21 cellular contexts compared by ENCODE assay signal in the genomic region with DNA sequence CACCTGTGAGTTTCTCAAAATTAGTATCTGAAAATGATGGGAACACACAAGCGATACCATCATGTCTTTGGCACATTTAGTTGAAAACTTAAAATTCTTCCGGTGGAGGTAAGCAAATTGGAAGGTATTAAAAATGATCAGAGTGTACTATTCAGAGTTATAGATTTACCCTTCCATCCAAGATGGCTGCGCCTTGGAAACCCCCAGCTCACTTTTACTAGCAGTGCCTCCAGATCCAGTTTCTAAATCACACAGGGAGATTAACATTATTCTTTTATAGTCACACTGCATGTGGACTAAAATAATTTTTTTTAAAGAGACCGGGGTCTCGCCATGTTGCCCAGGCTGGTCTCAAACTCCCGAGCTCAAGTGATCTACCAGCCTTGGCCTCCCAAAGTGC. TPM values are rescaled to one million over a fixed set of nuclear protein-coding genes. Genes with fewer than 3 reads are reported as not detected.
DNase-seq lines count a peak whose midpoint lies in the region; ATAC-seq and TF ChIP-seq lines count a peak whose summit lies in the region.
"Had no signal": no experiment of that assay in that cellular context is flagged by ENCODE, and none has a peak within 500 bp of the region (broad histone marks: within the 10 kb centered on the region; RNA-seq: fewer than 3 reads in every experiment).

No MANE protein-coding gene starts in this region.

- ATAC-seq in activated CD4-positive, alpha-beta T cell treated with anti-CD3 and anti-CD28 coated beads for 36 hours: no peak
- no peak for ATAC-seq in natural killer cell
- ATAC-seq in esophagus mucosa: no peak
- ATAC-seq: HCT116, psoas muscle had no signal

- peak overlapping the region; percentile 95 for H3K27ac Mint-ChIP-seq in activated CD4-positive, alpha-beta T cell treated with anti-CD3 and anti-CD28 coated beads for 36 hours
- H3K27ac Mint-ChIP-seq in activated naive CD8-positive, alpha-beta T cell: peak overlapping the region; percentile 93
- peak overlapping the region; percentile 96 to 99 for H3K27ac Mint-ChIP-seq in natural killer cell
- H3K27ac Mint-ChIP-seq: B cell, mesothelial cell of epicardium had no signal

- CTCF ChIA-PET in activated CD4-positive, alpha-beta T cell treated with anti-CD3 and anti-CD28 coated beads for 36 hours (lab: Charles Lee): interaction anchor here (1.1 to 6.8 kb wide), 3 partner anchors 15 to 83 kb away, joined by 3 to 71 read pairs (median 9); partner anchors contain the start of gene PITPNC1

- peak overlapping the region; percentile 27 for H3K4me3 Mint-ChIP-seq in activated CD4-positive, alpha-beta T cell treated with anti-CD3 and anti-CD28 coated beads for 36 hours
- H3K4me3 Mint-ChIP-seq in activated naive CD8-positive, alpha-beta T cell: peak overlapping the region; percentile 27
- peak overlapping the region; percentile 72 for H3K4me3 Mint-ChIP-seq in natural killer cell
- H3K4me3 Mint-ChIP-seq: B cell, mesothelial cell of epicardium, neural crest cell had no signal

- H3K36me3 Mint-ChIP-seq in activated CD4-positive, alpha-beta T cell treated with anti-CD3 and anti-CD28 coated beads for 36 hours (ENCODE audit: low read depth): peaks cover 22% of the 10 kb centered on the region
- peaks cover 14% of the 10 kb centered on the region for H3K36me3 Mint-ChIP-seq in activated naive CD8-positive, alpha-beta T cell
- H3K36me3 Mint-ChIP-seq in natural killer cell: no peaks in the 10 kb centered on the region
- H3K36me3 Mint-ChIP-seq: mesothelial cell of epicardium had no signal

- intact Hi-C loops in activated CD4-positive, alpha-beta T cell treated with anti-CD3 and anti-CD28 coated beads for 36 hours (cut with DNase I, micrococcal nuclease): no loop called here
- intact Hi-C loops in natural killer cell (cut with micrococcal nuclease): no loop called here

- DNase-seq in activated CD4-positive, alpha-beta T cell treated with anti-CD3 and anti-CD28 coated beads for 36 hours: peak; percentile 62
- no peak for DNase-seq in activated CD4-positive, alpha-beta T cell treated with anti-CD3 and anti-CD28 coated beads for 1 hour
- peak; percentile 30 for DNase-seq in stimulated activated CD4-positive, alpha-beta T cell treated with anti-CD3 and anti-CD28 coated beads, Interleukin-1b, Interleukin-23, amount 100 ng/mL, for 48 hours
- DNase-seq in stimulated activated CD4-positive, alpha-beta T cell treated with anti-CD3 and anti-CD28 coated beads, Interleukin-2, amount 100 ng/mL, for 24 hours: no peak
- DNase-seq in natural killer cell (no peak), NCI-H510A (lab: John Stamatoyannopoulos, UW) (no peak)
- DNase-seq: 8988T, brain microvascular endothelial cell, cortex of kidney, EL, Kasumi-1, NCI-H187 treated with DMSO at 0.1 percent for 48 hours, NCI-H82, psoas muscle, T-helper 2 cell had no signal

- peaks cover 78% of the 10 kb centered on the region for H3K4me1 Mint-ChIP-seq in activated CD4-positive, alpha-beta T cell treated with anti-CD3 and anti-CD28 coated beads for 36 hours
- H3K4me1 Mint-ChIP-seq in activated naive CD8-positive, alpha-beta T cell (ENCODE audit: low read depth): peaks cover 73% of the 10 kb centered on the region
- H3K4me1 Mint-ChIP-seq in natural killer cell: peaks cover 74 to 76% of the 10 kb centered on the region in 2 donors

- no peak for TF ChIP-seq CTCF in natural killer cell (IDR thresholded peaks at IDR 0.05)

- POLR2A ChIA-PET in activated CD4-positive, alpha-beta T cell treated with anti-CD3 and anti-CD28 coated beads for 36 hours (lab: Charles Lee): interaction anchor here (0.6 to 1.0 kb wide), 2 partner anchors 25 to 41 kb away, joined by 3 read pairs; no protein-coding TSS in a partner anchor

- no peaks in the 10 kb centered on the region for H3K9me3 Mint-ChIP-seq in activated CD4-positive, alpha-beta T cell treated with anti-CD3 and anti-CD28 coated beads for 36 hours (ENCODE audit: low read depth)
- H3K9me3 Mint-ChIP-seq in activated naive CD8-positive, alpha-beta T cell (ENCODE audit: low read depth): no peaks in the 10 kb centered on the region
- H3K9me3 Mint-ChIP-seq in natural killer cell: no peaks in the 10 kb centered on the region
- H3K9me3 Mint-ChIP-seq: mesothelial cell of epicardium, neural crest cell had no signal

- H3K27me3 Mint-ChIP-seq in activated CD4-positive, alpha-beta T cell treated with anti-CD3 and anti-CD28 coated beads for 36 hours: no peaks in the 10 kb centered on the region
- H3K27me3 Mint-ChIP-seq in activated naive CD8-positive, alpha-beta T cell: no peaks in the 10 kb centered on the region
- no peaks in the 10 kb centered on the region for H3K27me3 Mint-ChIP-seq in natural killer cell (ENCODE audit: low read depth in 2 of 2)
- H3K27me3 Mint-ChIP-seq: B cell had no signal

RNA-seq across cellular contexts. Expression of gene PITPNC1, which starts 15.0 kb away (rescaled TPM):
- total RNA-seq in activated CD4-positive, alpha-beta T cell treated with anti-CD3 and anti-CD28 coated beads for 36 hours: 10 to 100 TPM; 41.6 to 56.3 TPM
- 100 to 1,000 TPM; 150 to 185 (median 169) TPM for total RNA-seq in natural killer cell
- 16.0 TPM for total RNA-seq in esophagus mucosa

RNA-seq across cellular contexts. Expression of gene PSMD12, which starts 25.7 kb away (rescaled TPM):
- 100 to 1,000 TPM; 100 to 101 TPM for total RNA-seq in activated CD4-positive, alpha-beta T cell treated with anti-CD3 and anti-CD28 coated beads for 36 hours
- 10 to 100 TPM; 57.4 to 58.2 (median 58.0) TPM for total RNA-seq in natural killer cell
- 40.3 TPM for total RNA-seq in esophagus mucosa

Comparison
In these comparisons a context has a peak if more than half of its experiments do, and no peak if none do; other contexts are left out.
1. DNase-seq: peak in activated CD4-positive, alpha-beta T cell treated with anti-CD3 and anti-CD28 coated beads for 36 hours (single experiment) and stimulated activated CD4-positive, alpha-beta T cell treated with anti-CD3 and anti-CD28 coated beads, Interleukin-1b, Interleukin-23, amount 100 ng/mL, for 48 hours (single experiment); none in activated CD4-positive, alpha-beta T cell treated with anti-CD3 and anti-CD28 coated beads for 1 hour (single experiment), stimulated activated CD4-positive, alpha-beta T cell treated with anti-CD3 and anti-CD28 coated beads, Interleukin-2, amount 100 ng/mL, for 24 hours (0 of 2), natural killer cell (single experiment) and NCI-H510A (single experiment).
2. Peak in every context shown above with its lines, with median percentiles within 50 percentile points of each other: H3K27ac Mint-ChIP-seq and H3K4me3 Mint-ChIP-seq.